10 cellular contexts compared by ENCODE assay signal in the genomic region with DNA sequence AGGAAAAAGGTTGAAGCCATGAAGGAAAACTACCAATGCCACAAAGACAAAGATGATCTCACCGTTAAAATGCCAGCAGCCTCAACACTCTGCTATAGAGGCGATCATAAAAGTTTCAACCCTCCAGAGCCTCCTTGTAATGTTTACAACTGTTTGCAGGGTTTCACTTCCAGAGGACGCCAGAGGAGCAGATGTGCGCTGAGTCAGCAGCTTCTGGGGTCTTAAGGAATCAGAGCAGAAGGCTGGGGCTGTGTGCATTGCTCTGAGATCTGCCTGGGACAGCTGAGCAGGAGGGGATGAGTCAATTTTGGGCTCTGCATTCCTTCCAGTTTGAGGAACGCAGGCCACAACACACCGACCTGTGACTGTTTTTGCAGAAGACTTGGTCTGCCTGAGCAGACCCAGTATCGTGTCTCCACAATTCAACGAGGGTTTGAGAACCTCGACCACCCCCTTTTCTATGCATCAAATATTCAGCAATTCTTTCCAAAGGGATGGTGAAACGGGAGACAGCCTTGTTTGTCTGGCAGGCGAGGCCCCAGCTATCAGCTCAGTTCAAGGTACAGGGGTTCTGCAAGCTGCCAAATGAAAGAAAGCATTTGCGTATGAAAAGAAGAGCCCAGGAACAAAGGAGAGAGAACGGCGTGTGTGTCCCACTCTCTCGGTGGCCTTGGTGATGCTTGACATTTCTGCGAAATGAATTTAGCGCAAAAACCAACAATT.
A peak's percentile ranks its signal among the peaks of the same experiment; 100 is the strongest.
DNase-seq lines count a peak whose midpoint lies in the region; ATAC-seq and TF ChIP-seq lines count a peak whose summit lies in the region.
"Had no signal": no experiment of that assay in that cellular context is flagged by ENCODE, and none has a peak within 500 bp of the region (broad histone marks: within the 10 kb centered on the region; RNA-seq: fewer than 3 reads in every experiment).

No MANE protein-coding gene starts in this region.

- H3K27me3 Mint-ChIP-seq in activated T-helper 17 cell treated with anti-CD3 and anti-CD28 coated beads, Interleukin-2, amount 50 U/mL, for 72 hours: peaks cover 20% of the 10 kb centered on the region

- ATAC-seq in HG02759 (IDR thresholded peaks at IDR 0.05; ENCODE audit: unreplicated experiment) (peak; percentile 15), HG03457 (IDR thresholded peaks at IDR 0.05; ENCODE audit: unreplicated experiment) (no peak)
- ATAC-seq in activated T-helper 17 cell treated with anti-CD3 and anti-CD28 coated beads, Interleukin-2, amount 50 U/mL, for 72 hours (replicated peaks): no peak

- intact Hi-C loops in ascending aorta (cut with DNase I): no loop called here

- H3K27me3 ChIP-seq in ascending aorta: no peaks in the 10 kb centered on the region
- H3K27me3 ChIP-seq: upper lobe of left lung had no signal

- no peaks in the 10 kb centered on the region for H3K36me3 ChIP-seq in ascending aorta
- H3K36me3 ChIP-seq: neutrophil, upper lobe of left lung had no signal

- no peak overlapping the region for H3K4me3 Mint-ChIP-seq in activated T-helper 17 cell treated with anti-CD3 and anti-CD28 coated beads, Interleukin-2, amount 50 U/mL, for 72 hours

- H3K4me1 Mint-ChIP-seq in activated T-helper 17 cell treated with anti-CD3 and anti-CD28 coated beads, Interleukin-2, amount 50 U/mL, for 72 hours: no peaks in the 10 kb centered on the region

- DNase-seq in AG10803 (ENCODE audit: low read depth): peak; percentile 89
- DNase-seq in ascending aorta (ENCODE audit: low spot score in 2 of 2): no peak
- peak; percentile 27 for DNase-seq in medulla oblongata (ENCODE audit: extremely low spot score)
- DNase-seq in NCI-H2081 treated with DMSO at 0.1 percent for 48 hours (lab: John Stamatoyannopoulos, UW): no peak
- no peak for DNase-seq in DMS53 treated with DMSO at 0.1 percent for 48 hours (lab: John Stamatoyannopoulos, UW; ENCODE audit: unreplicated experiment)
- DNase-seq: upper lobe of left lung had no signal

- peak overlapping the region; percentile 3 to 31 for H3K27ac ChIP-seq in ascending aorta
- H3K27ac ChIP-seq: neutrophil, upper lobe of left lung had no signal

- TF ChIP-seq CTCF in AG10803 (conservative IDR thresholded peaks at IDR 0.05; ENCODE audit: low read length) (no peak), ascending aorta (IDR thresholded peaks at IDR 0.05) (no peak)

- no peaks in the 10 kb centered on the region for H3K9me3 Mint-ChIP-seq in activated T-helper 17 cell treated with anti-CD3 and anti-CD28 coated beads, Interleukin-2, amount 50 U/mL, for 72 hours

- no peaks in the 10 kb centered on the region for H3K36me3 Mint-ChIP-seq in activated T-helper 17 cell treated with anti-CD3 and anti-CD28 coated beads, Interleukin-2, amount 50 U/mL, for 72 hours (ENCODE audit: low read depth)

- H3K4me3 ChIP-seq in AG10803 (ENCODE audit: low read length) (no peak overlapping the region), ascending aorta (no peak overlapping the region)
- H3K4me3 ChIP-seq: upper lobe of left lung had no signal

- H3K27ac Mint-ChIP-seq in activated T-helper 17 cell treated with anti-CD3 and anti-CD28 coated beads, Interleukin-2, amount 50 U/mL, for 72 hours: no peak overlapping the region

- H3K9me3 ChIP-seq in ascending aorta: no peaks in the 10 kb centered on the region
- H3K9me3 ChIP-seq: neutrophil, upper lobe of left lung had no signal

- peaks cover 0 to 11% of the 10 kb centered on the region in 2 donors for H3K4me1 ChIP-seq in ascending aorta
- H3K4me1 ChIP-seq: upper lobe of left lung had no signal

Comparison
In these comparisons a context has a peak if more than half of its experiments do, and no peak if none do; other contexts are left out.
1. DNase-seq: peak in AG10803 (single experiment) and medulla oblongata (single experiment); none in ascending aorta (0 of 2), NCI-H2081 treated with DMSO at 0.1 percent for 48 hours (single experiment) and DMS53 treated with DMSO at 0.1 percent for 48 hours (single experiment).